ENCODE assay signal across 24 cellular contexts in the genomic region with DNA sequence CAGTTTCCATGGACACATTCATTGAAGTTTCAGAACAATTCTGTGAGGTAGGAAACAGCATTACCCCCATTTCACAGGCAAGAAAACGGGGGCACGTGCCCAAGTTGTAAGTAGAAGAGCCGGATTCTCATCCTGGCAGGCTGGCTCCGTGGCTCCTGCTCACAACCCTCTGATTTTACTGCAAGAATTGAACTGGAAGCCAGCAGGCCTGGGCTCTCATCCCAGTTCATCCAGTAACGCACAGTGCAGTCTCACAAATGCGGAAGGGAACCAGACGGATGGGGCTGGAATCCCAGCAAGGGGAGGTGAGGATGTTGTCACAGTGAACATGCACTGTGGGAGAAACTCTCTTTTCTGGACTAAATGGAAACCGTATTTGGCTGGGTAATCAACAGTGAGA. TPM values are rescaled to one million over a fixed set of nuclear protein-coding genes. Genes with fewer than 3 reads are reported as not detected.
DNase-seq lines count a peak whose midpoint lies in the region; ATAC-seq and TF ChIP-seq lines count a peak whose summit lies in the region.
"Had no signal": no experiment of that assay in that cellular context is flagged by ENCODE, and none has a peak within 500 bp of the region (broad histone marks: within the 10 kb centered on the region; RNA-seq: fewer than 3 reads in every experiment).

No MANE protein-coding gene starts in this region.

- H3K4me1 Mint-ChIP-seq in endodermal cell = no peaks in the 10 kb centered on the region
- H3K4me1 Mint-ChIP-seq in progenitor cell of endocrine pancreas (ENCODE audit: low read depth) = no peaks in the 10 kb centered on the region
- H3K4me1 Mint-ChIP-seq: central memory CD8-positive, alpha-beta T cell; naive B cell had no signal

- no peaks in the 10 kb centered on the region for H3K27me3 ChIP-seq in endodermal cell (ENCODE audit: control insufficient read depth, insufficient read depth, low read length, poor library complexity, severe bottlenecking)
- H3K27me3 ChIP-seq in right atrium auricular region = no peaks in the 10 kb centered on the region
- H3K27me3 ChIP-seq in smooth muscle cell (ENCODE audit: low read depth) = no peaks in the 10 kb centered on the region
- H3K27me3 ChIP-seq: BE2C, left lung had no signal

- H3F3A ChIP-seq in smooth muscle cell (ENCODE audit: low read depth) = peaks cover 3% of the 10 kb centered on the region

- H3K27me3 Mint-ChIP-seq in endodermal cell (ENCODE audit: insufficient read depth) = no peaks in the 10 kb centered on the region
- no peaks in the 10 kb centered on the region for H3K27me3 Mint-ChIP-seq in progenitor cell of endocrine pancreas
- H3K27me3 Mint-ChIP-seq: activated CD4-positive, alpha-beta memory T cell treated with anti-CD3 and anti-CD28 coated beads for 36 hours; central memory CD8-positive, alpha-beta T cell; naive B cell had no signal

- no peak overlapping the region for H3K9ac ChIP-seq in endodermal cell (ENCODE audit: extremely low read depth, low read length, poor library complexity, severe bottlenecking)
- no peak overlapping the region for H3K9ac ChIP-seq in smooth muscle cell (ENCODE audit: low read depth)

- no peak overlapping the region for H2AFZ ChIP-seq in smooth muscle cell (ENCODE audit: low read depth)

- intact Hi-C loops in sciatic nerve (cut with DNase I) = no loop called here

- H3K36me3 Mint-ChIP-seq in endodermal cell (ENCODE audit: low read depth) (no peaks in the 10 kb centered on the region), progenitor cell of endocrine pancreas (ENCODE audit: insufficient read depth) (peaks cover 1% of the 10 kb centered on the region)
- H3K36me3 Mint-ChIP-seq: activated CD4-positive, alpha-beta memory T cell treated with anti-CD3 and anti-CD28 coated beads for 36 hours; mesothelial cell of epicardium; naive B cell had no signal

- no peaks in the 10 kb centered on the region for H3K79me2 ChIP-seq in smooth muscle cell (ENCODE audit: low read depth)

- peak; percentile 37 for DNase-seq in GM03348 (ENCODE audit: low spot score)
- DNase-seq in endodermal cell = no peak
- peak; percentile 65 for DNase-seq in right atrium auricular region (ENCODE audit: low spot score)
- peak; percentile 43 for DNase-seq in sciatic nerve (ENCODE audit: low spot score)
- DNase-seq in progenitor cell of endocrine pancreas (ENCODE audit: low spot score, unreplicated experiment) = no peak
- no peak for DNase-seq in epidermal melanocyte (ENCODE audit: insufficient read length, low spot score)
- no peak for DNase-seq in smooth muscle cell (lab: John Stamatoyannopoulos, UW; ENCODE audit: unreplicated experiment)
- DNase-seq: activated CD4-positive, alpha-beta memory T cell treated with anti-CD3 and anti-CD28 coated beads for 36 hours; activated CD4-positive, alpha-beta T cell treated with anti-CD3 and anti-CD28 coated beads for 1 hour; activated T-cell treated with anti-CD3 and anti-CD28 coated beads, Interleukin-2, amount 50 U/mL, for 72 hours; BE2C; DMS153; HCEC 1CT; naive B cell; NCI-H2029 treated with DMSO at 0.1 percent for 48 hours; NCI-H524 treated with DMSO at 0.1 percent for 48 hours; occipital lobe; stimulated activated CD4-positive, alpha-beta T cell treated with anti-CD3 and anti-CD28 coated beads, Interleukin-4, amount 100 ng/mL, for 1 hour; trophoblast cell had no signal

- H3K9me3 ChIP-seq in endodermal cell (ENCODE audit: control insufficient read depth, low read length) (no peaks in the 10 kb centered on the region), right atrium auricular region (no peaks in the 10 kb centered on the region), smooth muscle cell (replicated peaks; ENCODE audit: low read depth) (no peaks in the 10 kb centered on the region)
- H3K9me3 ChIP-seq: BE2C, left lung had no signal

- no peak overlapping the region for H3K27ac ChIP-seq in endodermal cell (ENCODE audit: low read depth, low read length)
- peak overlapping the region in 1 of 2 donors; percentile 16 for H3K27ac ChIP-seq in right atrium auricular region
- H3K27ac ChIP-seq in smooth muscle cell (ENCODE audit: low read depth) = no peak overlapping the region
- H3K27ac ChIP-seq: left lung had no signal

- no peaks in the 10 kb centered on the region for H4K20me1 ChIP-seq in smooth muscle cell (ENCODE audit: low read depth)

- H3K4me1 ChIP-seq in endodermal cell (ENCODE audit: control insufficient read depth, insufficient read depth, low read length) (no peaks in the 10 kb centered on the region), right atrium auricular region (peaks cover 0 to 4% of the 10 kb centered on the region in 2 donors), smooth muscle cell (ENCODE audit: low read depth) (peaks cover under 1% of the 10 kb centered on the region)
- H3K4me1 ChIP-seq: BE2C had no signal

- H3K27ac Mint-ChIP-seq in endodermal cell (peak overlapping the region; percentile 17), progenitor cell of endocrine pancreas (no peak overlapping the region)
- H3K27ac Mint-ChIP-seq: activated CD4-positive, alpha-beta memory T cell treated with anti-CD3 and anti-CD28 coated beads for 36 hours; activated T-cell treated with anti-CD3 and anti-CD28 coated beads, Interleukin-2, amount 50 U/mL, for 72 hours; mesothelial cell of epicardium; naive B cell had no signal

- H3K4me3 Mint-ChIP-seq in endodermal cell (no peak overlapping the region), progenitor cell of endocrine pancreas (ENCODE audit: low read depth) (no peak overlapping the region)
- H3K4me3 Mint-ChIP-seq: activated CD4-positive, alpha-beta memory T cell treated with anti-CD3 and anti-CD28 coated beads for 36 hours; activated T-cell treated with anti-CD3 and anti-CD28 coated beads, Interleukin-2, amount 50 U/mL, for 72 hours; central memory CD8-positive, alpha-beta T cell; mesothelial cell of epicardium; naive B cell had no signal

- no peak for TF ChIP-seq CTCF in endodermal cell (conservative IDR thresholded peaks at IDR 0.05)
- TF ChIP-seq CTCF in right atrium auricular region (IDR thresholded peaks at IDR 0.05) = no peak
- no peak for TF ChIP-seq CTCF in progenitor cell of endocrine pancreas (IDR thresholded peaks at IDR 0.05; ENCODE audit: unreplicated experiment)
- no peak for TF ChIP-seq CTCF in smooth muscle cell (IDR thresholded peaks at IDR 0.05; ENCODE audit: borderline replicate concordance, insufficient read depth, poor library complexity, severe bottlenecking)

- no peak overlapping the region for H3K4me2 ChIP-seq in smooth muscle cell

- 93 to 97% methylated on average over 8 of the region's 8 CpGs for WGBS in endodermal cell (ENCODE audit: insufficient coverage in 1 of 2, insufficient read length in 1 of 2), 2 experiments
- 82% methylated on average over 8 of the region's 8 CpGs for WGBS in smooth muscle cell (ENCODE audit: low lambda C conversion rate)

- ATAC-seq in sciatic nerve (no peak), GM18907 (IDR thresholded peaks at IDR 0.05; ENCODE audit: unreplicated experiment) (no peak)
- ATAC-seq: activated T-cell treated with anti-CD3 and anti-CD28 coated beads, Interleukin-2, amount 50 U/mL, for 72 hours; HepG2; left lung had no signal

- no peak overlapping the region for H3K4me3 ChIP-seq in endodermal cell (ENCODE audit: low read length)
- no peak overlapping the region for H3K4me3 ChIP-seq in right atrium auricular region
- no peak overlapping the region for H3K4me3 ChIP-seq in smooth muscle cell
- H3K4me3 ChIP-seq: left lung had no signal

- no peaks in the 10 kb centered on the region for H3K36me3 ChIP-seq in endodermal cell (ENCODE audit: control insufficient read depth, insufficient read depth, low read length)
- no peaks in the 10 kb centered on the region for H3K36me3 ChIP-seq in right atrium auricular region
- H3K36me3 ChIP-seq in smooth muscle cell (ENCODE audit: low read depth) = no peaks in the 10 kb centered on the region
- H3K36me3 ChIP-seq: BE2C, left lung had no signal

- H3K9me3 Mint-ChIP-seq in endodermal cell (no peaks in the 10 kb centered on the region), progenitor cell of endocrine pancreas (ENCODE audit: low read depth) (no peaks in the 10 kb centered on the region)
- H3K9me3 Mint-ChIP-seq: activated CD4-positive, alpha-beta memory T cell treated with anti-CD3 and anti-CD28 coated beads for 36 hours; activated T-cell treated with anti-CD3 and anti-CD28 coated beads, Interleukin-2, amount 50 U/mL, for 72 hours; central memory CD8-positive, alpha-beta T cell; mesothelial cell of epicardium had no signal

RNA-seq across cellular contexts. Expression of gene DOC2B, which starts 40.7 kb away (rescaled TPM):
- 1 to 10 TPM; 1.4 to 2.6 TPM for total RNA-seq in endodermal cell
- 4.2 TPM for polyA plus RNA-seq in endodermal cell (2013, experiment 1 of 2)
- 3.7 TPM for polyA plus RNA-seq in endodermal cell (2013, experiment 2 of 2)
- total RNA-seq in right atrium auricular region = 1 to 10 TPM; 2.4 to 2.6 TPM
- total RNA-seq in sciatic nerve = 27.2 TPM
- 1.2 and 1.3 TPM in 2 replicates for total RNA-seq in progenitor cell of endocrine pancreas
- 0.27 TPM in 2 replicates for total RNA-seq in smooth muscle cell
- 0.24 and 0.48 TPM in 2 replicates for polyA plus RNA-seq in smooth muscle cell

Comparison
In these comparisons a context has a peak if more than half of its experiments do, and no peak if none do; other contexts are left out.
1. DNase-seq: peak in GM03348 (single experiment), right atrium auricular region (single experiment) and sciatic nerve (single experiment); none in endodermal cell (single experiment), progenitor cell of endocrine pancreas (single experiment), epidermal melanocyte (single experiment) and smooth muscle cell (single experiment).